Comparison of ENCODE assay signal across 8 cellular contexts in the genomic region with DNA sequence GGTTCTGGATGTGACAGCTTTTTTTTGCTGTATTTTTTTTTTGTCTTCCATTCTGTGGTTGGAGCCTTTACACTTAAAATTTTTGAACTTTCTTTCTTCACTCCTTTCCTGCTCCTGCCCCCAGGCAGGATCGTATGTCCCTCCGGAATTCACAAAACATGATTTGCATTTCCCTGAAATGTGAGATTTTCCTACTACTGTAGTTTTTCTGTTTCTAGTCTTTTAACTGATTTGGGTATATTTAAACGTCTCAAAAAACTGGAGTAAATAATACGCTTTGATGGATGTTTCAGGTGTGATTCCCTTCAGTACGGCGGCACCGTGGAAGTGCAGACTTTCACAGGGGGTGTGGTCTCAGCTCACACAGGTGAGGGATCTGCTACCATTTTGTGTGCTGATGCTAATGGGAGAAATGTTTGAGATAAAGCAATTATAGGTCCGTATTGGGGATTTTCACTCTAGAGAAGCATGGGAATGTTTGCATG. TPM values are rescaled to one million over a fixed set of nuclear protein-coding genes. Genes with fewer than 3 reads are reported as not detected.
A peak's percentile ranks its signal among the peaks of the same experiment; 100 is the strongest.
DNase-seq lines count a peak whose midpoint lies in the region; ATAC-seq and TF ChIP-seq lines count a peak whose summit lies in the region.

No MANE protein-coding gene starts in this region.

- H3K4me3 ChIP-seq in AG04450 (ENCODE audit: low read depth, low read length), result peak overlapping the region; percentile 93
- H3K4me3 ChIP-seq in Jurkat, Clone E6-1 (ENCODE audit: low read length), result peak overlapping the region; percentile 92
- H3K4me3 ChIP-seq in choroid plexus epithelial cell (ENCODE audit: low read depth, low read length), result peak overlapping the region; percentile 99
- H3K4me3 ChIP-seq in muscle layer of duodenum (ENCODE audit: low read depth in 1 of 2, low read length in 2 of 2), result peak overlapping the region; percentile 77 to 87

- no peaks in the 10 kb centered on the region; the same call in 1 of the 2 replicates for H3K9me3 ChIP-seq in AG04450 (ENCODE audit: control insufficient read depth, insufficient read depth, low read length)
- H3K9me3 ChIP-seq in muscle layer of duodenum (ENCODE audit: control insufficient read depth in 1 of 2, low read length in 2 of 2), result no peaks in the 10 kb centered on the region

- TF ChIP-seq CTCF in AG04450 (IDR thresholded peaks at IDR 0.05; ENCODE audit: low read depth, low read length) (no peak), choroid plexus epithelial cell (conservative IDR thresholded peaks at IDR 0.05; ENCODE audit: low read depth, low read length) (no peak)

- no peak for ATAC-seq in HG03039 (IDR thresholded peaks at IDR 0.05; ENCODE audit: unreplicated experiment)

- H3K27ac ChIP-seq in AG04450 (ENCODE audit: low read depth, low read length) (peak overlapping the region; percentile 77), muscle layer of duodenum (ENCODE audit: low read length) (peak overlapping the region; percentile 93)

- POLR2A ChIA-PET in AG04450 (lab: Yijun Ruan, JAX), result no interaction called here

- H3K4me1 ChIP-seq in muscle layer of duodenum (ENCODE audit: control insufficient read depth in 1 of 2, insufficient read depth in 2 of 2, low read length in 2 of 2), result peaks cover 9 to 17% of the 10 kb centered on the region in 2 donors

- H3K27me3 ChIP-seq in AG04450 (ENCODE audit: control insufficient read depth, insufficient read depth, low read length), result no peaks in the 10 kb centered on the region
- H3K27me3 ChIP-seq in muscle layer of duodenum (ENCODE audit: low read depth, low read length), result no peaks in the 10 kb centered on the region

- DNase-seq in AG04450 (ENCODE audit: low read depth, low spot score) (no peak), choroid plexus epithelial cell (ENCODE audit: low read depth) (no peak), MV-4-11 (lab: John Stamatoyannopoulos, UW) (no peak), NCI-H446 treated with DMSO at 0.1 percent for 48 hours (lab: John Stamatoyannopoulos, UW) (no peak), retina (no peak)
- DNase-seq in Jurkat, Clone E6-1 (ENCODE audit: low read depth, low spot score), result no peak

- CTCF ChIA-PET in AG04450 (lab: Charles Lee), result no interaction called here

- H3K36me3 ChIP-seq in muscle layer of duodenum (ENCODE audit: control insufficient read depth in 1 of 2, insufficient read depth in 2 of 2, low read length in 2 of 2), result peaks cover 15 to 39% of the 10 kb centered on the region in 2 donors

RNA-seq across cellular contexts. Expression of gene SRCAP, which starts 0.7 kb away (rescaled TPM):
- polyA plus RNA-seq in AG04450 (2011; rRNA removed), result 3.1 and 5.8 TPM in 2 replicates
- 12.3 and 17.1 TPM in 2 replicates for polyA minus RNA-seq in AG04450 (2011; rRNA and poly(A)+ RNA removed)
- polyA plus RNA-seq in Jurkat, Clone E6-1 (2012; ENCODE audit: insufficient read depth, insufficient read length), result 31.9 TPM

RNA-seq across cellular contexts. Expression of gene FBRS, which starts 41.4 kb away (rescaled TPM):
- polyA plus RNA-seq in AG04450 (2011; rRNA removed), result 5.0 and 9.0 TPM in 2 replicates
- polyA minus RNA-seq in AG04450 (2011; rRNA and poly(A)+ RNA removed), result 13.2 and 18.5 TPM in 2 replicates
- polyA plus RNA-seq in Jurkat, Clone E6-1 (2012; ENCODE audit: insufficient read depth, insufficient read length), result 38.6 TPM

RNA-seq across cellular contexts. Expression of gene PHKG2, which starts 48.6 kb away (rescaled TPM):
- 21.7 and 26.0 TPM in 2 replicates for polyA plus RNA-seq in AG04450 (2011; rRNA removed)
- 18.6 and 28.5 TPM in 2 replicates for polyA minus RNA-seq in AG04450 (2011; rRNA and poly(A)+ RNA removed)
- 43.7 TPM for polyA plus RNA-seq in Jurkat, Clone E6-1 (2012; ENCODE audit: insufficient read depth, insufficient read length)

RNA-seq across cellular contexts. Expression of gene PRR14, which starts 48.9 kb away (rescaled TPM):
- polyA plus RNA-seq in AG04450 (2011; rRNA removed), result 4.9 and 6.9 TPM in 2 replicates
- 3.7 and 3.8 TPM in 2 replicates for polyA minus RNA-seq in AG04450 (2011; rRNA and poly(A)+ RNA removed)
- 24.5 TPM for polyA plus RNA-seq in Jurkat, Clone E6-1 (2012; ENCODE audit: insufficient read depth, insufficient read length)
